ENCODE assay signal across 23 cellular contexts in the genomic region with DNA sequence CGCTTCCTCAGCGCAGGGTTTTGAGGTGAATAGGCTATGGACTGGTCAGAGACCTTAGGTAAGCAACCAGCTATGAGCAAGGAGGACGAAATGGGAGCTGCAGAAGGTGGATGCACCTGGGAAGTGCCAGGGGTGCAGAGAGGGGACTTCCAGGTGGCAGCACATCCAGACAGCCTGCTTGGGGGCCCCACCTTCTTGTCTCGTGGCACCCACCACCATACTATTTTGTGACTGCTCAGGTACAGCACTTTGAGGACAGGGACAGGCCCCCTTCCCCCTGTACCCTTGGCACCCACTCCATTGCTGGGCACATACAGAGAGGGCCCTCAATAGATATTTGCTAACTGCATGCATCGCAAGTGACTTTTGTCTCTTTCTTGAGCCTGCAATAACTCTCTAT. TPM values are rescaled to one million over a fixed set of nuclear protein-coding genes. Genes with fewer than 3 reads are reported as not detected.
"Had no signal": no experiment of that assay in that cellular context is flagged by ENCODE, and none has a peak within 500 bp of the region (broad histone marks: within the 10 kb centered on the region; RNA-seq: fewer than 3 reads in every experiment).

No MANE protein-coding gene starts in this region.

- H3K27me3 ChIP-seq: ovary had no signal

- H3K27ac ChIP-seq: dorsolateral prefrontal cortex, esophagus squamous epithelium, neural progenitor cell, ovary, tibial artery, upper lobe of right lung had no signal

- H3K4me3 ChIP-seq: dorsolateral prefrontal cortex, esophagus squamous epithelium, neural progenitor cell, ovary, smooth muscle cell, tibial artery, upper lobe of right lung had no signal

- H3K36me3 ChIP-seq: esophagus squamous epithelium, neural progenitor cell, ovary, tibial artery, upper lobe of right lung had no signal

- H3K9ac ChIP-seq: neural progenitor cell had no signal

- DNase-seq: cortex of kidney; dorsolateral prefrontal cortex; effector CD8-positive, alpha-beta T cell; esophagus squamous epithelium; foreskin fibroblast; mammary epithelial cell; nucleus accumbens; right cardiac atrium; stimulated activated CD4-positive, alpha-beta T cell treated with anti-CD3 and anti-CD28 coated beads, Interleukin-4, amount 100 ng/mL, for 1 hour; stimulated activated CD8-positive, alpha-beta memory T cell treated with anti-CD3 and anti-CD28 coated beads, Interleukin-4, amount 100 ng/mL, for 48 hours; upper lobe of right lung had no signal

- H3K4me2 ChIP-seq: neural progenitor cell, smooth muscle cell had no signal

- ATAC-seq: right cardiac atrium; stimulated activated memory B cell treated with anti-CD40 and anti-IgM and Interleukin-4, amounts not matched to agents 10 μg/mL and 1 μg/mL and 100 μg/mL, for 72 hours; upper lobe of right lung had no signal

- H3K9me3 ChIP-seq: esophagus squamous epithelium, ovary, tibial artery, upper lobe of right lung had no signal

- H3K4me1 ChIP-seq: neural progenitor cell, tibial artery, upper lobe of right lung had no signal

RNA-seq across cellular contexts. Expression of a gene that starts 0.8 kb away (rescaled TPM):
- total RNA-seq: esophagus squamous epithelium; lower leg skin; mammary epithelial cell; mucosa of gallbladder; natural killer cell treated with Interleukin-12 subunit alpha and Interleukin-12 subunit beta and Interleukin-15 and Interleukin-18, amount 100 ng/mL, for 72 hours; progenitor cell of endocrine pancreas; right cardiac atrium; temporal lobe had no signal
- polyA plus RNA-seq: mammary epithelial cell, ovary, right cardiac atrium had no signal

RNA-seq across cellular contexts. Expression of a gene that starts 16.7 kb away (rescaled TPM):
- total RNA-seq: myocyte; natural killer cell treated with Interleukin-12 subunit alpha and Interleukin-12 subunit beta and Interleukin-15 and Interleukin-18, amount 100 ng/mL, for 72 hours; right cardiac atrium had no signal
- polyA plus RNA-seq: ovary, right cardiac atrium, smooth muscle cell had no signal

RNA-seq across cellular contexts. Expression of a gene that starts 30.9 kb away (rescaled TPM):
- total RNA-seq: mammary epithelial cell; mesothelial cell of epicardium; mucosa of gallbladder; myocyte; natural killer cell treated with Interleukin-12 subunit alpha and Interleukin-12 subunit beta and Interleukin-15 and Interleukin-18, amount 100 ng/mL, for 72 hours; progenitor cell of endocrine pancreas; smooth muscle cell; temporal lobe had no signal
- polyA plus RNA-seq: smooth muscle cell had no signal
